In the genomic region with DNA sequence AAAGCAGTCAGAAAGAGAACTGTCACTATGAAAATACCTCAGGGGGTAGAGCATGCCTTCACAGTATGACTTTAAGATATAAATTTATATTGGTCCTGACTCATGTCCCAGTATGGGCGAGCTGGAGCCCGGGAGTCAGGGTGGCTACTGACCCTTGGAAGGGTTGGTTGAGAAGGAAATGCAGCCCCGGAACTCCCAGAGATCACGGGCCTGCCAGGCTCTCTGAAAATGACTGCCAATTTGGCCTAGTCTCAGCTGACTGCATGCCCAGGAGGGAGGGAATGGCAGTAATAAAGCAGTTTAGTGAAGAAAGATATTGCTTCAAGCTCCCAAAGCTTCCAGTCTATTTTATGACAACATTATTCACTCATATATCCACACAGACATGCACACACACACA, we compare ENCODE assay signal across 22 cellular contexts.
DNase-seq lines count a peak whose midpoint lies in the region; ATAC-seq and TF ChIP-seq lines count a peak whose summit lies in the region.
"Had no signal": no experiment of that assay in that cellular context is flagged by ENCODE, and none has a peak within 500 bp of the region (broad histone marks: within the 10 kb centered on the region; RNA-seq: fewer than 3 reads in every experiment).

No MANE protein-coding gene starts in this region.

- DNase-seq in Ammon's horn (ENCODE audit: low spot score) (peak; percentile 13), adrenal gland (peak in 5 of 7 donors; percentile 7 to 56 (median 24)), left cardiac atrium (peak; percentile 56), prostate gland (ENCODE audit: low spot score) (peak; percentile 8), HT-29 (ENCODE audit: low spot score) (no peak), GDM1 (lab: John Stamatoyannopoulos, UW) (no peak)
- DNase-seq in CD4-positive, alpha-beta T cell: no peak
- no peak for DNase-seq in activated CD4-positive, alpha-beta T cell treated with anti-CD3 and anti-CD28 coated beads, Interleukin-2, amount 50 U/mL, for 4 hours
- DNase-seq: ACHN; activated CD4-positive, alpha-beta memory T cell treated with anti-CD3 and anti-CD28 coated beads, Interleukin-2, amount 10 ng/mL, durations not matched to agents 7 days and 5 days; activated gamma-delta T cell treated with Interleukin-2 at 50 U/mL for 16 hours; activated T-cell treated with anti-CD3 and anti-CD28 coated beads for 4 hours; amniotic stem cell; foreskin melanocyte; NCI-H1417 treated with DMSO at 0.1 percent for 48 hours; retina had no signal

- peak; percentile 83 to 95 for ATAC-seq in left cardiac atrium
- no peak for ATAC-seq in CD4-positive, alpha-beta T cell (ENCODE audit: poor library complexity)
- ATAC-seq: HCT116, HepG2, WTC11 had no signal

- no peak for TF ChIP-seq POLR2A in adrenal gland (IDR thresholded peaks at IDR 0.05)
- no peak for TF ChIP-seq POLR2A in prostate gland (IDR thresholded peaks at IDR 0.05)

- no peak overlapping the region for H3K4me3 Mint-ChIP-seq in CD4-positive, alpha-beta T cell
- H3K4me3 Mint-ChIP-seq: activated CD4-positive, alpha-beta memory T cell treated with anti-CD3 and anti-CD28 coated beads, Interleukin-2, amount 10 ng/mL, durations not matched to agents 7 days and 5 days; WTC11 had no signal

- CTCF ChIA-PET in CD4-positive, alpha-beta T cell (lab: Charles Lee): no interaction called here

- peaks cover 2% of the 10 kb centered on the region for H3K9me3 Mint-ChIP-seq in CD4-positive, alpha-beta T cell

- no peaks in the 10 kb centered on the region for H3K36me3 Mint-ChIP-seq in CD4-positive, alpha-beta T cell (ENCODE audit: low read depth)
- H3K36me3 Mint-ChIP-seq: WTC11 had no signal

- 20 to 38% (median 36%) methylated on average over 4 of the region's 4 CpGs for WGBS in adrenal gland, 4 donors
- WGBS in prostate gland: 9% methylated on average over 4 of the region's 4 CpGs

- H3K27ac Mint-ChIP-seq in CD4-positive, alpha-beta T cell: no peak overlapping the region
- H3K27ac Mint-ChIP-seq: activated CD4-positive, alpha-beta memory T cell treated with anti-CD3 and anti-CD28 coated beads, Interleukin-2, amount 10 ng/mL, durations not matched to agents 7 days and 5 days; WTC11 had no signal

- H3K27ac ChIP-seq in adrenal gland (no peak overlapping the region), prostate gland (no peak overlapping the region)
- no peak overlapping the region for H3K27ac ChIP-seq in CD4-positive, alpha-beta T cell (ENCODE audit: low read depth, low read length)
- H3K27ac ChIP-seq: C4-2B, epithelial cell of prostate, neutrophil had no signal

- no peak for TF ChIP-seq CTCF in adrenal gland (IDR thresholded peaks at IDR 0.05)
- TF ChIP-seq CTCF in prostate gland (IDR thresholded peaks at IDR 0.05): no peak
- TF ChIP-seq CTCF in CD4-positive, alpha-beta T cell (IDR thresholded peaks at IDR 0.05): no peak

- no peak overlapping the region for H3K4me3 ChIP-seq in adrenal gland
- H3K4me3 ChIP-seq in prostate gland: no peak overlapping the region

- H3K4me1 ChIP-seq in adrenal gland (replicated peaks in 1 of 2) (peaks cover 0 to 4% of the 10 kb centered on the region in 2 donors), prostate gland (replicated peaks) (no peaks in the 10 kb centered on the region)

- H3K9me3 ChIP-seq in adrenal gland (replicated peaks in 1 of 3) (no peaks in the 10 kb centered on the region), prostate gland (no peaks in the 10 kb centered on the region)
- no peaks in the 10 kb centered on the region for H3K9me3 ChIP-seq in CD4-positive, alpha-beta T cell (ENCODE audit: control insufficient read depth, low read length)
- H3K9me3 ChIP-seq: neutrophil had no signal

- H3K27me3 ChIP-seq in adrenal gland (no peaks in the 10 kb centered on the region), prostate gland (replicated peaks; ENCODE audit: insufficient read depth) (no peaks in the 10 kb centered on the region)
- no peaks in the 10 kb centered on the region for H3K27me3 ChIP-seq in CD4-positive, alpha-beta T cell (ENCODE audit: control insufficient read depth, insufficient read depth, low read length)

- POLR2A ChIA-PET in CD4-positive, alpha-beta T cell (lab: Charles Lee): no interaction called here

- H3K4me1 Mint-ChIP-seq in CD4-positive, alpha-beta T cell (ENCODE audit: low read depth): no peaks in the 10 kb centered on the region
- H3K4me1 Mint-ChIP-seq: activated CD4-positive, alpha-beta memory T cell treated with anti-CD3 and anti-CD28 coated beads, Interleukin-2, amount 10 ng/mL, durations not matched to agents 7 days and 5 days; WTC11 had no signal

- intact Hi-C loops in adrenal gland (cut with DNase I): no loop called here
- intact Hi-C loops in left cardiac atrium (cut with DNase I): no loop called here
- intact Hi-C loops in prostate gland (cut with DNase I): no loop called here
- intact Hi-C loops in CD4-positive, alpha-beta T cell (cut with DNase I, micrococcal nuclease): no loop called here

- H3K36me3 ChIP-seq in adrenal gland (replicated peaks in 1 of 2): no peaks in the 10 kb centered on the region
- H3K36me3 ChIP-seq in prostate gland: no peaks in the 10 kb centered on the region
- H3K36me3 ChIP-seq: neutrophil had no signal

- H3K27me3 Mint-ChIP-seq in CD4-positive, alpha-beta T cell: no peaks in the 10 kb centered on the region
- H3K27me3 Mint-ChIP-seq: activated CD4-positive, alpha-beta memory T cell treated with anti-CD3 and anti-CD28 coated beads, Interleukin-2, amount 10 ng/mL, durations not matched to agents 7 days and 5 days had no signal

Comparison
In these comparisons a context has a peak if more than half of its experiments do, and no peak if none do; other contexts are left out.
1. DNase-seq: peak in Ammon's horn (single experiment), adrenal gland (5 of 7), left cardiac atrium (single experiment) and prostate gland (single experiment); none in CD4-positive, alpha-beta T cell (0 of 10), HT-29 (single experiment), activated CD4-positive, alpha-beta T cell treated with anti-CD3 and anti-CD28 coated beads, Interleukin-2, amount 50 U/mL, for 4 hours (0 of 2) and GDM1 (single experiment).